ENCODE assay signal across 8 cellular contexts in the genomic region with DNA sequence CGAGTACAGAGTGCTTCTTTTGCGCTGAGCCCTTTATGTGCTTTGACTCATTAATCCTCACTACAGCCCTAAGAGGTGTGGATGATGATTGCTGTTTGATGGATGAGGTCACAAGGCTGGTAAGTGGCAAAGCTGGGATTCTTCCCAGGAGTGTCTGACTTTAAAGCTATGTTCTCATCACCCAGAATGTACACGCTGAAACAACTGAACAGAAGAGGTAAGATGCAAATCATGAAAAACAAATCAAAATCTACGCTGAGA. TPM values are rescaled to one million over a fixed set of nuclear protein-coding genes. Genes with fewer than 3 reads are reported as not detected.
DNase-seq lines count a peak whose midpoint lies in the region; ATAC-seq, FAIRE-seq and TF ChIP-seq lines count a peak whose summit lies in the region.

No MANE protein-coding gene starts in this region.

- H3K4me3 ChIP-seq in keratinocyte (ENCODE audit: control insufficient read depth in 2 of 3, extremely low read depth in 1 of 3, insufficient read depth in 2 of 3, low read depth in 1 of 3, low read length in 3 of 3) = peak overlapping the region in 1 of 3 experiments; percentile 52

- H3K36me3 ChIP-seq in keratinocyte (ENCODE audit: control insufficient read depth in 2 of 2, extremely low read depth in 1 of 2, insufficient read depth in 2 of 2, low read length in 2 of 2) = no peaks in the 10 kb centered on the region

- H3K27ac Mint-ChIP-seq in CD4-positive, alpha-beta T cell = no peak overlapping the region
- H3K27ac Mint-ChIP-seq in activated T-helper 2 cell treated with anti-CD3 and anti-CD28 coated beads, Interferon-gamma antibody, Interleukin-2, Interleukin-4, amounts not matched to agents 10 μg/mL and 5 μg/mL and 100 μg/mL, durations not matched to agents 14 hours and 24 hours and 36 hours = no peak overlapping the region

- no peak overlapping the region for H2AFZ ChIP-seq in keratinocyte (ENCODE audit: control insufficient read depth, low read length)

- no peaks in the 10 kb centered on the region for H3K79me2 ChIP-seq in keratinocyte (ENCODE audit: control insufficient read depth, insufficient read depth, low read length)

- no peaks in the 10 kb centered on the region for H3K36me3 Mint-ChIP-seq in CD4-positive, alpha-beta T cell (ENCODE audit: low read depth)
- H3K36me3 Mint-ChIP-seq in activated T-helper 2 cell treated with anti-CD3 and anti-CD28 coated beads, Interferon-gamma antibody, Interleukin-2, Interleukin-4, amounts not matched to agents 10 μg/mL and 5 μg/mL and 100 μg/mL, durations not matched to agents 14 hours and 24 hours and 36 hours (ENCODE audit: low read depth) = no peaks in the 10 kb centered on the region

- peak overlapping the region; percentile 86 for H3K4me2 ChIP-seq in keratinocyte (ENCODE audit: control insufficient read depth, extremely low read depth, insufficient read depth, low read depth, low read length)

- H3K4me3 Mint-ChIP-seq in CD4-positive, alpha-beta T cell = peak overlapping the region; percentile 65
- H3K4me3 Mint-ChIP-seq in activated T-helper 2 cell treated with anti-CD3 and anti-CD28 coated beads, Interferon-gamma antibody, Interleukin-2, Interleukin-4, amounts not matched to agents 10 μg/mL and 5 μg/mL and 100 μg/mL, durations not matched to agents 14 hours and 24 hours and 36 hours (ENCODE audit: low read depth) = peak overlapping the region; percentile 41

- no peak for FAIRE-seq in keratinocyte (lab: Jason Lieb, UNC)

- dilution Hi-C loops in keratinocyte (cut with MboI; ENCODE audit: extremely low pct_ligation_motif_present, low sequenced_read_pairs) = no loop called here

- POLR2A ChIA-PET in CD4-positive, alpha-beta T cell (lab: Charles Lee) = interaction anchor here (0.6 to 3.6 kb wide), 4 partner anchors 93 to 396 kb away, joined by 3 to 10 read pairs (median 7); no protein-coding TSS in a partner anchor

- peaks cover 46% of the 10 kb centered on the region for H3K4me1 ChIP-seq in keratinocyte (ENCODE audit: control insufficient read depth, extremely low read depth, insufficient read depth, low read length)

- H3K9ac ChIP-seq in keratinocyte (ENCODE audit: control insufficient read depth, extremely low read depth, insufficient read depth, low read length) = peak overlapping the region; percentile 58

- DNase-seq in CD4-positive, alpha-beta T cell = no peak
- DNase-seq in HCEC 1CT = peak; percentile 3
- no peak for DNase-seq in activated T-helper 2 cell treated with anti-CD3 and anti-CD28 coated beads, Interferon-gamma antibody, Interleukin-2, Interleukin-4, amounts not matched to agents 10 μg/mL and 5 μg/mL and 100 μg/mL, durations not matched to agents 14 hours and 24 hours and 36 hours (ENCODE audit: low spot score)
- DNase-seq in keratinocyte (ENCODE audit: low read depth, low spot score) = no peak
- DNase-seq in CD1c-positive myeloid dendritic cell (ENCODE audit: extremely low spot score) = no peak
- no peak for DNase-seq in HT-29 (ENCODE audit: low spot score)

- peaks cover 15% of the 10 kb centered on the region for H3K4me1 Mint-ChIP-seq in CD4-positive, alpha-beta T cell (ENCODE audit: low read depth)
- H3K4me1 Mint-ChIP-seq in activated T-helper 2 cell treated with anti-CD3 and anti-CD28 coated beads, Interferon-gamma antibody, Interleukin-2, Interleukin-4, amounts not matched to agents 10 μg/mL and 5 μg/mL and 100 μg/mL, durations not matched to agents 14 hours and 24 hours and 36 hours (ENCODE audit: low read depth) = peaks cover 36% of the 10 kb centered on the region

- H3K27me3 ChIP-seq in CD4-positive, alpha-beta T cell (ENCODE audit: control insufficient read depth, insufficient read depth, low read length) = peaks cover 15% of the 10 kb centered on the region
- no peaks in the 10 kb centered on the region for H3K27me3 ChIP-seq in keratinocyte (ENCODE audit: control insufficient read depth, extremely low read depth, insufficient read depth, low read length)

- H3K27ac ChIP-seq in CD4-positive, alpha-beta T cell (ENCODE audit: low read depth, low read length) = no peak overlapping the region
- H3K27ac ChIP-seq in keratinocyte (ENCODE audit: control insufficient read depth, insufficient read depth, low read length) = peak overlapping the region; percentile 47

- no peaks in the 10 kb centered on the region for H3K9me3 Mint-ChIP-seq in CD4-positive, alpha-beta T cell
- H3K9me3 Mint-ChIP-seq in activated T-helper 2 cell treated with anti-CD3 and anti-CD28 coated beads, Interferon-gamma antibody, Interleukin-2, Interleukin-4, amounts not matched to agents 10 μg/mL and 5 μg/mL and 100 μg/mL, durations not matched to agents 14 hours and 24 hours and 36 hours = no peaks in the 10 kb centered on the region

- TF ChIP-seq CTCF in CD4-positive, alpha-beta T cell (IDR thresholded peaks at IDR 0.05) = no peak
- no peak for TF ChIP-seq CTCF in keratinocyte (optimal IDR thresholded peaks at IDR 0.05 in 1 of 3, IDR thresholded peaks at IDR 0.05 in 1 of 3, conservative IDR thresholded peaks at IDR 0.05 in 1 of 3; ENCODE audit: extremely low read depth in 1 of 3, insufficient read depth in 2 of 3, low read length in 3 of 3)

- intact Hi-C loops in CD4-positive, alpha-beta T cell (cut with DNase I, micrococcal nuclease) = loop anchor here (1.0 to 10.0 kb wide), 10 partner anchors 69 to 395 kb away; partner anchors contain the start of genes ATG13 (in 2 of the 2), HARBI1 (in 2 of the 2), CRY2 (in 1 of the 2) and PHF21A (in 1 of the 2)
- intact Hi-C loops in activated T-helper 2 cell treated with anti-CD3 and anti-CD28 coated beads, Interferon-gamma antibody, Interleukin-2, Interleukin-4, amounts not matched to agents 10 μg/mL and 5 μg/mL and 100 μg/mL, durations not matched to agents 14 hours and 24 hours and 36 hours (cut with micrococcal nuclease) = loop anchor here (1.0 to 5.0 kb wide), 6 partner anchors 69 to 463 kb away; partner anchors contain the start of genes ARHGAP1, CRY2, PHF21A and ZNF408

- CTCF ChIA-PET in CD4-positive, alpha-beta T cell (lab: Charles Lee) = interaction anchor here (0.6 to 3.1 kb wide), 10 partner anchors 9 to 290 kb away, joined by 3 to 21 read pairs (median 4); partner anchors contain the start of gene DGKZ

- H3K27me3 Mint-ChIP-seq in CD4-positive, alpha-beta T cell = peaks cover 44% of the 10 kb centered on the region
- peaks cover 17% of the 10 kb centered on the region for H3K27me3 Mint-ChIP-seq in activated T-helper 2 cell treated with anti-CD3 and anti-CD28 coated beads, Interferon-gamma antibody, Interleukin-2, Interleukin-4, amounts not matched to agents 10 μg/mL and 5 μg/mL and 100 μg/mL, durations not matched to agents 14 hours and 24 hours and 36 hours (ENCODE audit: low read depth)

- H4K20me1 ChIP-seq in keratinocyte (ENCODE audit: control insufficient read depth, extremely low read depth, insufficient read depth, low read length) = no peaks in the 10 kb centered on the region

- no peaks in the 10 kb centered on the region for H3K9me1 ChIP-seq in keratinocyte (ENCODE audit: control insufficient read depth, extremely low read depth, insufficient read depth, low read length)

- H3K9me3 ChIP-seq in CD4-positive, alpha-beta T cell (ENCODE audit: control insufficient read depth, low read length) = no peaks in the 10 kb centered on the region
- H3K9me3 ChIP-seq in keratinocyte (ENCODE audit: control insufficient read depth, low read depth, low read length) = no peaks in the 10 kb centered on the region

- no peak for ATAC-seq in CD4-positive, alpha-beta T cell (ENCODE audit: poor library complexity)
- ATAC-seq in GM19463 (IDR thresholded peaks at IDR 0.05; ENCODE audit: unreplicated experiment) (no peak), HG03521 (IDR thresholded peaks at IDR 0.05; ENCODE audit: unreplicated experiment) (no peak)

RNA-seq across cellular contexts. Expression of gene CREB3L1, which starts 37.7 kb away (rescaled TPM):
- total RNA-seq in CD4-positive, alpha-beta T cell = not detected
- not detected in 2 replicates for total RNA-seq in activated T-helper 2 cell treated with anti-CD3 and anti-CD28 coated beads, Interferon-gamma antibody, Interleukin-2, Interleukin-4, amounts not matched to agents 10 μg/mL and 5 μg/mL and 100 μg/mL, durations not matched to agents 14 hours and 24 hours and 36 hours
- 0.06 to 0.19 TPM in 2 of 3 replicates, not detected in the other for polyA plus RNA-seq in keratinocyte
- polyA plus RNA-seq in keratinocyte (2011; ENCODE audit: low read depth) = 0.65 TPM
- polyA plus RNA-seq in keratinocyte (2011; cell fraction: cytosol; rRNA removed) = 0.06 and 0.18 TPM in 2 replicates
- 0.31 TPM in 2 replicates for polyA plus RNA-seq in keratinocyte (2011; cell fraction: nucleus; rRNA removed)
- polyA plus RNA-seq in keratinocyte (2012; ENCODE audit: low replicate concordance) = 0.18 and 0.23 TPM in 2 replicates
- 3.4 TPM in 1 of 3 replicates, not detected in the others for polyA minus RNA-seq in keratinocyte
- polyA minus RNA-seq in keratinocyte (2011; cell fraction: cytosol; rRNA and poly(A)+ RNA removed) = 1.9 TPM
- 0.70 TPM in 1 of 2 replicates, not detected in the other for polyA minus RNA-seq in keratinocyte (2011; cell fraction: nucleus; rRNA and poly(A)+ RNA removed)
- 50.1 and 64.2 TPM in 2 replicates for total RNA-seq in HT-29 (2014; rRNA removed; shearing (Covaris generic))

Comparison
In these comparisons a context has a peak if more than half of its experiments do, and no peak if none do; other contexts are left out.
1. RNA of gene CREB3L1, which starts 37.7 kb away (total RNA-seq): 50.1 to 64.2 TPM in HT-29; not detected in activated T-helper 2 cell treated with anti-CD3 and anti-CD28 coated beads, Interferon-gamma antibody, Interleukin-2, Interleukin-4, amounts not matched to agents 10 μg/mL and 5 μg/mL and 100 μg/mL, durations not matched to agents 14 hours and 24 hours and 36 hours and not detected in CD4-positive, alpha-beta T cell; every median in the first group is over 10 times any median in the second.